In genomic region chrX:154383359-154384283, GRCh38 we compare ENCODE assay signal across 1 cellular context.
TF ChIP-seq lines count a peak whose summit lies in the region.

No MANE protein-coding gene starts in this region.

TF ChIP-seq in K562, 482 proteins besides CTCF, POLR2A, EP300 and RAD21:
- TF ChIP-seq SREBF1 (IDR thresholded peaks at IDR 0.05; ENCODE audit: borderline replicate concordance, low read depth, low read length), result no peak
- TF ChIP-seq NFIC (IDR thresholded peaks at IDR 0.05), result peak; percentile 58
- no peak for TF ChIP-seq CBX3 (IDR thresholded peaks at IDR 0.05; ENCODE audit: borderline replicate concordance in 1 of 2, low read length in 2 of 2)
